Comparison of ENCODE assay signal across 8 cellular contexts in the genomic region with DNA sequence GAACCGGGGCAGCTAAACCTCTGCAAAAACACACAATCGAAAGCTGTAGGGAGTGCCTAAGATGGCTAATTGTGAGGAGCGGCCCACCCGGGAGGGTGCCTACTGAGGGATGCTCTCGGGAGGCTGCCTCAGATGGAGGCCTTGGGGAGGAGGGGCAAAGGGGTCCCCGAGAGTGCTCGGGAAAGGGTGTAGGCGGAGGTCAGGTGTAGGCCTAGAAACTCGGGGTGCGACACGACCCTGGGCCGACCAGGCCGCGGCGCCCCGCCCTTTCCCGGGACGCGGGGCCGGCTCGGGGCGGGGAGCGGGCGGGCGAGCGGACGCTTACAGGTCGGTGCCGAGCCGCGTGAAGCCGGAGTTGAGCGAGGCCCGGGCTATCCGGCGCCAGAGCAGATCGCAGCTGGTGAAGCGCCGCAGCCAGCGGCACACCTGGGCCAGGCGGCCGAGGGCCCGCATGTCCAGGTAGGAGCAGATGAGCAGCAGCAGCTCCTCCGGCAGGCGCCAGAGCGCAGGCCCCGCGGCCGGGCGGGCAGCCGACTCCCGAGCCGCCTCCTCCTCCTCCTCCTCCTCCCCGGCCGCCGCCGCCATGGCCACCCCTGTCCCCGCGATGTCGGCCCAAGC. TPM values are rescaled to one million over a fixed set of nuclear protein-coding genes. Genes with fewer than 3 reads are reported as not detected.
DNase-seq lines count a peak whose midpoint lies in the region; ATAC-seq and TF ChIP-seq lines count a peak whose summit lies in the region.

No MANE protein-coding gene starts in this region.

- POLR2A ChIA-PET in CD4-positive, alpha-beta T cell (lab: Charles Lee), result interaction anchor here (0.5 to 1.9 kb wide), 8 partner anchors 8 to 428 kb away, joined by 3 to 5 read pairs (median 4); a partner anchor contains a TSS

- no peaks in the 10 kb centered on the region for H3K9me3 Mint-ChIP-seq in CD4-positive, alpha-beta T cell
- H3K9me3 Mint-ChIP-seq in progenitor cell of endocrine pancreas (ENCODE audit: low read depth), result no peaks in the 10 kb centered on the region

- DNase-seq in CD4-positive, alpha-beta T cell, result peak; percentile 46 to 74 (median 59)
- DNase-seq in SK-N-DZ (ENCODE audit: low spot score) (peak; percentile 71), heart right ventricle (peak; percentile 39 to 61), progenitor cell of endocrine pancreas (ENCODE audit: low spot score, unreplicated experiment) (peak; percentile 56), ureter (ENCODE audit: low spot score) (peak; percentile 68)
- DNase-seq in activated naive CD8-positive, alpha-beta T cell treated with anti-CD3 and anti-CD28 coated beads, Interleukin-2, amount 50 U/mL, for 16 hours (ENCODE audit: low read depth, low spot score), result peak; percentile 14

- peak; percentile 58 for ATAC-seq in CD4-positive, alpha-beta T cell (ENCODE audit: poor library complexity)
- peak; percentile 81 for ATAC-seq in GM19324 (IDR thresholded peaks at IDR 0.05; ENCODE audit: low FRiP score, unreplicated experiment)
- ATAC-seq in HG03460 (IDR thresholded peaks at IDR 0.05; ENCODE audit: unreplicated experiment), result peak; percentile 46
- ATAC-seq in heart right ventricle, result peak; percentile 74 to 94 (median 87)

- H3K4me1 ChIP-seq in heart right ventricle, result peaks cover 5 to 54% (median 51%) of the 10 kb centered on the region in 9 donors

- H3K27ac ChIP-seq in CD4-positive, alpha-beta T cell (ENCODE audit: low read depth, low read length), result peak overlapping the region; percentile 96
- peak overlapping the region; percentile 90 to 99 (median 98) for H3K27ac ChIP-seq in heart right ventricle

- H3K9me3 ChIP-seq in CD4-positive, alpha-beta T cell (ENCODE audit: control insufficient read depth, low read length), result no peaks in the 10 kb centered on the region
- no peaks in the 10 kb centered on the region for H3K9me3 ChIP-seq in heart right ventricle

- H3K4me1 Mint-ChIP-seq in CD4-positive, alpha-beta T cell (ENCODE audit: low read depth), result peaks cover 57% of the 10 kb centered on the region
- peaks cover 32% of the 10 kb centered on the region for H3K4me1 Mint-ChIP-seq in progenitor cell of endocrine pancreas (ENCODE audit: low read depth)

- peak overlapping the region; percentile 99 for H3K4me3 Mint-ChIP-seq in CD4-positive, alpha-beta T cell
- H3K4me3 Mint-ChIP-seq in progenitor cell of endocrine pancreas (ENCODE audit: low read depth), result peak overlapping the region; percentile 90

- CTCF ChIA-PET in CD4-positive, alpha-beta T cell (lab: Charles Lee), result no interaction called here

- WGBS in heart right ventricle, 2 donors, result 0 to 1% methylated on average over 50 to 60 of the region's 60 CpGs

- H3K27me3 ChIP-seq in CD4-positive, alpha-beta T cell (ENCODE audit: control insufficient read depth, insufficient read depth, low read length), result no peaks in the 10 kb centered on the region
- no peaks in the 10 kb centered on the region for H3K27me3 ChIP-seq in heart right ventricle

- TF ChIP-seq CTCF in CD4-positive, alpha-beta T cell (IDR thresholded peaks at IDR 0.05), result no peak
- TF ChIP-seq CTCF in heart right ventricle (IDR thresholded peaks at IDR 0.05) (no peak), progenitor cell of endocrine pancreas (IDR thresholded peaks at IDR 0.05; ENCODE audit: unreplicated experiment) (no peak)

- H3K27ac Mint-ChIP-seq in CD4-positive, alpha-beta T cell, result peak overlapping the region; percentile 98
- H3K27ac Mint-ChIP-seq in progenitor cell of endocrine pancreas, result peak overlapping the region; percentile 100

- no peaks in the 10 kb centered on the region for H3K27me3 Mint-ChIP-seq in CD4-positive, alpha-beta T cell
- H3K27me3 Mint-ChIP-seq in progenitor cell of endocrine pancreas, result no peaks in the 10 kb centered on the region

- intact Hi-C loops in CD4-positive, alpha-beta T cell (cut with DNase I, micrococcal nuclease), result loop anchor here in 1 of 2 experiments (5.0 to 10.0 kb wide), 4 partner anchors 88 to 1671 kb away; a partner anchor contains a TSS
- intact Hi-C loops in heart right ventricle (cut with DNase I), result no loop called here

- H3K4me3 ChIP-seq in heart right ventricle, result peak overlapping the region; percentile 77 to 96 (median 90)

- no peaks in the 10 kb centered on the region for H3K36me3 ChIP-seq in heart right ventricle

- H3K36me3 Mint-ChIP-seq in CD4-positive, alpha-beta T cell (ENCODE audit: low read depth), result peaks cover 18% of the 10 kb centered on the region
- peaks cover 4% of the 10 kb centered on the region for H3K36me3 Mint-ChIP-seq in progenitor cell of endocrine pancreas (ENCODE audit: insufficient read depth)

RNA-seq across cellular contexts. Expression of a gene that starts 0.8 kb away (rescaled TPM):
- 10 to 100 TPM; 69.7 to 76.4 TPM for total RNA-seq in CD4-positive, alpha-beta T cell
- 5.6 and 7.9 TPM in 2 replicates for polyA plus RNA-seq in SK-N-DZ (2014; cell fraction: cytosol; rRNA removed)
- polyA plus RNA-seq in SK-N-DZ (2014; cell fraction: nucleus; rRNA removed), result 10.0 and 13.6 TPM in 2 replicates
- total RNA-seq in heart right ventricle (100 to 1,000 TPM in 4 of 10 donors, 10 to 100 TPM in 6; 78.1 to 118 (median 96.8) TPM), progenitor cell of endocrine pancreas (70.7 and 73.3 TPM in 2 replicates), ureter (94.5 TPM)
- 10 to 100 TPM; 31.8 to 63.2 TPM for polyA plus RNA-seq in heart right ventricle

Comparison
In these comparisons a context has a peak if more than half of its experiments do, and no peak if none do; other contexts are left out.
1. Peak in every context shown above with its lines: DNase-seq, ATAC-seq, H3K4me3 ChIP-seq and H3K27ac ChIP-seq.
2. DNase-seq: peak in every context shown above with its lines; median percentile 71 in SK-N-DZ; 68 in ureter; 59 in CD4-positive, alpha-beta T cell; 56 in progenitor cell of endocrine pancreas; 50 in heart right ventricle; 14 in activated naive CD8-positive, alpha-beta T cell treated with anti-CD3 and anti-CD28 coated beads, Interleukin-2, amount 50 U/mL, for 16 hours.